Comparison of ENCODE assay signal across 8 cellular contexts in genomic region chr3:108406661-108407206, GRCh38.
DNase-seq lines count a peak whose midpoint lies in the region; ATAC-seq and TF ChIP-seq lines count a peak whose summit lies in the region.

No MANE protein-coding gene starts in this region.

- ATAC-seq in GM19463 (IDR thresholded peaks at IDR 0.05; ENCODE audit: unreplicated experiment): peak; percentile 97
- ATAC-seq in HG03442 (IDR thresholded peaks at IDR 0.05; ENCODE audit: unreplicated experiment): peak; percentile 98
- peak; percentile 96 for ATAC-seq in stimulated activated naive CD8-positive, alpha-beta T cell treated with anti-CD3 and anti-CD28 coated beads, Interleukin-15, amount 100 ng/mL, for 72 hours

- TF ChIP-seq CTCF in brain microvascular endothelial cell (IDR thresholded peaks at IDR 0.05; ENCODE audit: low read depth, low read length, missing control alignments): peak; percentile 66

- in situ Hi-C loops in brain microvascular endothelial cell (cut with HindIII; ENCODE audit: low pct_ligation_motif_present, low sequenced_read_pairs): no loop called here

- peak overlapping the region in 1 of 2 donors; percentile 25 for H3K27ac Mint-ChIP-seq in stimulated activated naive CD8-positive, alpha-beta T cell treated with anti-CD3 and anti-CD28 coated beads, Interleukin-15, amount 100 ng/mL, for 72 hours

- no peak overlapping the region for H3K27ac ChIP-seq in brain microvascular endothelial cell
- H3K27ac ChIP-seq in iPS DF 6.9 (ENCODE audit: low read length): no peak overlapping the region

- H3K27me3 Mint-ChIP-seq in stimulated activated naive CD8-positive, alpha-beta T cell treated with anti-CD3 and anti-CD28 coated beads, Interleukin-15, amount 100 ng/mL, for 72 hours: no peaks in the 10 kb centered on the region

- WGBS in iPS DF 6.9 (ENCODE audit: insufficient coverage, insufficient read length): no CpG with 5 or more reads among the region's 7 CpGs

- H3K9me3 ChIP-seq in iPS DF 6.9 (ENCODE audit: control insufficient read depth, insufficient read depth, low read length): no peaks in the 10 kb centered on the region

- H3K4me3 ChIP-seq in brain microvascular endothelial cell (ENCODE audit: low read depth, low read length): no peak overlapping the region
- no peak overlapping the region for H3K4me3 ChIP-seq in iPS DF 6.9 (ENCODE audit: low read length)

- DNase-seq in ELF-1 (ENCODE audit: low read depth, low spot score) (peak; percentile 30), NCI-H748 (lab: John Stamatoyannopoulos, UW; ENCODE audit: unreplicated experiment) (peak; percentile 78), brain microvascular endothelial cell (peak; percentile 57), iPS DF 6.9 (ENCODE audit: low read depth, low spot score) (peak; percentile 11)
- DNase-seq in stimulated activated naive CD8-positive, alpha-beta T cell treated with anti-CD3 and anti-CD28 coated beads, Interleukin-15, amount 100 ng/mL, for 72 hours: peak; percentile 29 to 30
- no peak for DNase-seq in activated CD8-positive, alpha-beta memory T cell treated with anti-CD3 and anti-CD28 coated beads, Interleukin-2, amount 50 U/mL, for 4 hours

- peaks cover 17% of the 10 kb centered on the region for H3K4me1 Mint-ChIP-seq in stimulated activated naive CD8-positive, alpha-beta T cell treated with anti-CD3 and anti-CD28 coated beads, Interleukin-15, amount 100 ng/mL, for 72 hours

- no peaks in the 10 kb centered on the region for H3K9me3 Mint-ChIP-seq in stimulated activated naive CD8-positive, alpha-beta T cell treated with anti-CD3 and anti-CD28 coated beads, Interleukin-15, amount 100 ng/mL, for 72 hours

- no peaks in the 10 kb centered on the region for H3K36me3 ChIP-seq in brain microvascular endothelial cell (replicated peaks)
- no peaks in the 10 kb centered on the region for H3K36me3 ChIP-seq in iPS DF 6.9 (ENCODE audit: control insufficient read depth, insufficient read depth, low read length)

- H3K4me1 ChIP-seq in iPS DF 6.9 (ENCODE audit: control insufficient read depth, insufficient read depth, low read length): no peaks in the 10 kb centered on the region

- no peak overlapping the region for H3K4me3 Mint-ChIP-seq in stimulated activated naive CD8-positive, alpha-beta T cell treated with anti-CD3 and anti-CD28 coated beads, Interleukin-15, amount 100 ng/mL, for 72 hours

- H3K27me3 ChIP-seq in brain microvascular endothelial cell (replicated peaks): no peaks in the 10 kb centered on the region
- H3K27me3 ChIP-seq in iPS DF 6.9 (ENCODE audit: control insufficient read depth, insufficient read depth, low read length): no peaks in the 10 kb centered on the region
